Comparison of ENCODE assay signal across 8 cellular contexts in the genomic region with DNA sequence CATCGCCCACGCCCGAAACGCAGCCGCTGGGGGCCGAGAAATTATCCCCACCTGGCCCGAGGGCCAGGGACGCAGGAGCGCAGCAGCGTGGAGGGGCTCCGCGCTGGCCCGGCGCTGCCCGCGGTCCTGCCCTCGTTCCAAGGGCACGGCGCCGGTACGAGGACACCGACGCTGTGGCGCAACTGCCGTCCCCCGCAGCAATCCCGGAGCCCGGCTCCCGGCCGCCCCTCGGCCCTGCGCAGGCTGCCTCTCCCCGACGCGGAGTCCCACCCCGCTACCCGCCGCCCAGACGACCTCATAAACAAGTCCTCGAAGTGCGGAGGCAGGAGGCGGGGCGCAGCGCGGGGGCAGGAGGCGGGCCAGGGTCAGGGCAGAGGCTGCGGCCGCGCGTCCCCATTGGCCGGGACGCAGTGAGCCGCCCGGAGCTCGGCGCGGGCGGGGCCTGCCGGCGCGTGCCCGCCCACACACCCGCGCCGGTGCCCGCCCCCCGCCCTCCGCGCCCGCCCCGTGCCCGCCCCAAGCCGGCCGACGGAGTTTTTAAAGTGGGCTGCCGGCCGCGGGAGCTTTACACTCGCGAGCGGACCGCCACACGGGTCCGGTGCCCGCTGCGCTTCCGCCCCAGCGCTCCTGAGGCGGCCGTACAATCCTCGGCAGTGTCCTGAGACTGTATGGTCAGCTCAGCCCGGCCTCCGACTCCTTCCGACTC. TPM values are rescaled to one million over a fixed set of nuclear protein-coding genes. Genes with fewer than 3 reads are reported as not detected.
DNase-seq lines count a peak whose midpoint lies in the region; ATAC-seq and TF ChIP-seq lines count a peak whose summit lies in the region.

A gene (plus strand): TSS at position 568 of the 706 bp plus-strand sequence. CDS start 505 bp downstream, outside the sequence.

- H3K9ac ChIP-seq in adipocyte (ENCODE audit: low read length), result peak within 1 kb of the TSS; percentile 98
- peak within 1 kb of the TSS; percentile 68 for H3K9ac ChIP-seq in parathyroid adenoma

- H3K36me3 ChIP-seq in adipocyte (ENCODE audit: control insufficient read depth, insufficient read depth, low read length, severe bottlenecking), result no peaks in the 10 kb centered on the region
- no peaks in the 10 kb centered on the region for H3K36me3 ChIP-seq in parathyroid adenoma (ENCODE audit: control insufficient read depth, insufficient read depth, low read length)
- no peaks in the 10 kb centered on the region for H3K36me3 ChIP-seq in thymus (ENCODE audit: control insufficient read depth, insufficient read depth)

- no peaks in the 10 kb centered on the region for H3K27me3 ChIP-seq in adipocyte (replicated peaks; ENCODE audit: control insufficient read depth, insufficient read depth, low read length)
- no peaks in the 10 kb centered on the region for H3K27me3 ChIP-seq in parathyroid adenoma (ENCODE audit: control insufficient read depth, insufficient read depth, low read length)
- H3K27me3 ChIP-seq in thymus (ENCODE audit: control insufficient read depth, insufficient read depth), result peaks cover 66% of the 10 kb centered on the region

- peaks cover 19% of the 10 kb centered on the region for H3K4me1 ChIP-seq in adipocyte (ENCODE audit: control insufficient read depth, insufficient read depth, low read length)
- no peaks in the 10 kb centered on the region for H3K4me1 ChIP-seq in parathyroid adenoma
- H3K4me1 ChIP-seq in thymus (ENCODE audit: control insufficient read depth, insufficient read depth, low read length), result peaks cover 8% of the 10 kb centered on the region

- WGBS in thymus, result under 1% methylated on average over 94 of the region's 94 CpGs

- ATAC-seq in GM21529 (IDR thresholded peaks at IDR 0.05; ENCODE audit: unreplicated experiment) (peak; percentile 91), Right ventricle myocardium superior (ENCODE audit: poor library complexity) (peak; percentile 83)

- H3K79me2 ChIP-seq in parathyroid adenoma, result peaks cover 19% of the 10 kb centered on the region

- H3K9me3 ChIP-seq in adipocyte (ENCODE audit: control insufficient read depth, low read length), result no peaks in the 10 kb centered on the region
- H3K9me3 ChIP-seq in parathyroid adenoma (ENCODE audit: control insufficient read depth, low read length), result no peaks in the 10 kb centered on the region
- H3K9me3 ChIP-seq in thymus (ENCODE audit: control insufficient read depth), result peaks cover 1% of the 10 kb centered on the region

- H3K4me2 ChIP-seq in parathyroid adenoma (ENCODE audit: low read length), result peak within 1 kb of the TSS; percentile 98

- peak within 1 kb of the TSS; percentile 58 for H3K4me3 ChIP-seq in Jurkat, Clone E6-1 (ENCODE audit: low read length)
- H3K4me3 ChIP-seq in adipocyte (ENCODE audit: low read length) (peak within 1 kb of the TSS; percentile 99), parathyroid adenoma (ENCODE audit: low read depth, low read length) (peak within 1 kb of the TSS; percentile 84), thymus (ENCODE audit: low read length) (peak within 1 kb of the TSS; percentile 70)

- no peak for TF ChIP-seq CTCF in parathyroid adenoma (IDR thresholded peaks at IDR 0.05)

- H3K27ac ChIP-seq in parathyroid adenoma (peak within 1 kb of the TSS; percentile 85), thymus (ENCODE audit: low read depth) (peak within 1 kb of the TSS; percentile 60)

- DNase-seq in DMS153 (lab: John Stamatoyannopoulos, UW) (peak; percentile 62), T-helper 1 cell (peak; percentile 72 to 90 (median 75)), adipocyte (ENCODE audit: low read depth) (peak; percentile 93), Right ventricle myocardium superior (peak; percentile 98)
- peak; percentile 28 for DNase-seq in Jurkat, Clone E6-1 (ENCODE audit: low read depth, low spot score)

- intact Hi-C loops in Right ventricle myocardium superior (cut with DNase I), result loop anchor here (2.0 to 5.0 kb wide), 2 partner anchors 65 to 234 kb away; no protein-coding TSS in a partner anchor

- peak within 1 kb of the TSS; percentile 87 for H2AFZ ChIP-seq in parathyroid adenoma

RNA-seq across cellular contexts. Expression of the gene that starts here (rescaled TPM):
- 2.5 TPM for polyA plus RNA-seq in Jurkat, Clone E6-1 (2012; ENCODE audit: insufficient read depth, insufficient read length)
- total RNA-seq in Right ventricle myocardium superior, result 200 TPM
- 48.9 TPM for polyA plus RNA-seq in thymus

Comparison
In these comparisons a context has a peak if more than half of its experiments do, and no peak if none do; other contexts are left out.
1. Peak in every context shown above with its lines: DNase-seq, ATAC-seq, H3K4me3 ChIP-seq and H3K27ac ChIP-seq.
2. DNase-seq: peak in every context shown above with its lines; median percentile 98 in Right ventricle myocardium superior; 93 in adipocyte; 75 in T-helper 1 cell; 62 in DMS153; 28 in Jurkat, Clone E6-1.